1 cellular context compared by ENCODE assay signal in the genomic region with DNA sequence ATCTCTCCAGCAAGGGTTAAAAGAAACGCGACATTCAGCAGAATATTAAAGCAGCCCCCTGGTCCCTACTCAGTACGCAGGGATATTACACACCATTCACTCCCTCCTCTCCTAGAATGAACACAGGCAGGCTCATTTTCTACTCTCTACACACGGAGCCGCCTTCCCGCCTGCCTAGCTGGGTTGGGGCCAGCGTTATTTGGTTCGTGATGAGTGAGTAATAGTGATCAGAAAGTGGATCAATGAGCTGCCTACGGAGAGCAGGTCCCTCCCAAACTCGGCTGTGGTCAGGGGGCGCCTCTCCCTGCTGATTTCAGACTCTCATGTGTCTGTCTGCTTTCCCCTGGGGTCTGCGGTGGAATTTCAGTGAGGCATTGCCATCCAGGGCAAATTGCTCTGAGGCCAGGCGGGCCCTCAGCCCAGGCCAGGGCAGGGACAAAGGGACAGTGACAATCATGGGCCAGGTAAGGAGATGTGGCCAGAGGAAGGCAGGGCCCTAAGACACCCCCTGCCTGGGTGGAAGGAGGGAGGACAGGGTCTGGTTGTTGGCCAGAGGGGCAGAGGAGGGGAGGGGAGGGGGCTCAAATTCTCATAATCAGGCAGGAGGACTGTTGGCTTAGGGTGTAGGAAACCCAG.
TF ChIP-seq lines count a peak whose summit lies in the region.

No MANE protein-coding gene starts in this region.

TF ChIP-seq in WTC11, 78 proteins besides CTCF, POLR2A, EP300 and RAD21 (continued from another document):
- TF ChIP-seq, protein P1, sequence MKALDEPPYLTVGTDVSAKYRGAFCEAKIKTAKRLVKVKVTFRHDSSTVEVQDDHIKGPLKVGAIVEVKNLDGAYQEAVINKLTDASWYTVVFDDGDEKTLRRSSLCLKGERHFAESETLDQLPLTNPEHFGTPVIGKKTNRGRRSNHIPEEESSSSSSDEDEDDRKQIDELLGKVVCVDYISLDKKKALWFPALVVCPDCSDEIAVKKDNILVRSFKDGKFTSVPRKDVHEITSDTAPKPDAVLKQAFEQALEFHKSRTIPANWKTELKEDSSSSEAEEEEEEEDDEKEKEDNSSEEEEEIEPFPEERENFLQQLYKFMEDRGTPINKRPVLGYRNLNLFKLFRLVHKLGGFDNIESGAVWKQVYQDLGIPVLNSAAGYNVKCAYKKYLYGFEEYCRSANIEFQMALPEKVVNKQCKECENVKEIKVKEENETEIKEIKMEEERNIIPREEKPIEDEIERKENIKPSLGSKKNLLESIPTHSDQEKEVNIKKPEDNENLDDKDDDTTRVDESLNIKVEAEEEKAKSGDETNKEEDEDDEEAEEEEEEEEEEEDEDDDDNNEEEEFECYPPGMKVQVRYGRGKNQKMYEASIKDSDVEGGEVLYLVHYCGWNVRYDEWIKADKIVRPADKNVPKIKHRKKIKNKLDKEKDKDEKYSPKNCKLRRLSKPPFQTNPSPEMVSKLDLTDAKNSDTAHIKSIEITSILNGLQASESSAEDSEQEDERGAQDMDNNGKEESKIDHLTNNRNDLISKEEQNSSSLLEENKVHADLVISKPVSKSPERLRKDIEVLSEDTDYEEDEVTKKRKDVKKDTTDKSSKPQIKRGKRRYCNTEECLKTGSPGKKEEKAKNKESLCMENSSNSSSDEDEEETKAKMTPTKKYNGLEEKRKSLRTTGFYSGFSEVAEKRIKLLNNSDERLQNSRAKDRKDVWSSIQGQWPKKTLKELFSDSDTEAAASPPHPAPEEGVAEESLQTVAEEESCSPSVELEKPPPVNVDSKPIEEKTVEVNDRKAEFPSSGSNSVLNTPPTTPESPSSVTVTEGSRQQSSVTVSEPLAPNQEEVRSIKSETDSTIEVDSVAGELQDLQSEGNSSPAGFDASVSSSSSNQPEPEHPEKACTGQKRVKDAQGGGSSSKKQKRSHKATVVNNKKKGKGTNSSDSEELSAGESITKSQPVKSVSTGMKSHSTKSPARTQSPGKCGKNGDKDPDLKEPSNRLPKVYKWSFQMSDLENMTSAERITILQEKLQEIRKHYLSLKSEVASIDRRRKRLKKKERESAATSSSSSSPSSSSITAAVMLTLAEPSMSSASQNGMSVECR (CRISPR knock-in tag; IDR thresholded peaks at IDR 0.05; ENCODE audit: borderline replicate concordance), result no peak
- TF ChIP-seq OVOL2 (CRISPR knock-in tag; IDR thresholded peaks at IDR 0.05; ENCODE audit: borderline replicate concordance) (no peak), TP53 (CRISPR knock-in tag; IDR thresholded peaks at IDR 0.05) (no peak)
TF ChIP-seq in WTC11: peak in this region for 0.
